20 cellular contexts compared by ENCODE assay signal in the genomic region with DNA sequence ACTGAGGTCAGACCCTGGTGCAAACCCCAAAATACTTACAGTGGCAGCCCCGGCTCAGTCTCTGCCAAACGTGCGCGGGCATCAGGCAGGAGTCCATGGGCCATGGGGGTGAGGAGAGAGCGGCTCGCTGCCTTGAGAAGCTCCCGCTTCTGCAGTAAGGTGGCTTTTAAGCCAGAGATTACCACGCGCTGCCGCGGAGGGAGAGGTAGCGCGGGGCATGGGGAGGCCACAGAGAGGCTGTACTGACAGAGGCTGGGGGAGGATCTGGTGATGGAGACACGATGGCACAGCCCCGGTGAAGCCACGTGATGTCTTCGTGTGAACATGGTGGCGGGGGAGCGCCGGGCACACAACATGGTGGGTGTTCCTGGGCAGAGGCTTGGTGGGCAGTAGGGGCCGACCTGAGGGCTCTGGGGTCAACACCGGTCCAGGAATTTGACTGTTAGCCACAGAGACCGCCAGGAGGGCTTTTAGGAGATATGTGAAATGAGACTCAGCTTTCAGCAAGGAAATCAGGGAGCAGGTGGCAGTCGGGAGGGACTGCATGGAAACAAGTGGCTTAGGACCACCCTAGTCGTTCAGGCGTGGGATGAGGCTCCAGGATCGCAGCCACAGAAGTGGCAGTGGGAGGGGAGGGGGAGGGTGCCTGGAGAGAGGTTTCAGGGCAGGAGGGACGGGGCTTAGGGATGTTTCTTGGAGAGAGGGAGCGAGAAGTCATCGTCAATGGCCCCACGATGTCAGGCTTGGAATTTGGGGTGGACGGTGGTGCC. TPM values are rescaled to one million over a fixed set of nuclear protein-coding genes. Genes with fewer than 3 reads are reported as not detected.
DNase-seq lines count a peak whose midpoint lies in the region; ATAC-seq lines count a peak whose summit lies in the region.
"Had no signal": no experiment of that assay in that cellular context is flagged by ENCODE, and none has a peak within 500 bp of the region (broad histone marks: within the 10 kb centered on the region; RNA-seq: fewer than 3 reads in every experiment).

No MANE protein-coding gene starts in this region.

- no peak overlapping the region for H2BK12ac ChIP-seq in neuronal stem cell (ENCODE audit: low read length)

- ATAC-seq in Right ventricle myocardium inferior (no peak), left cardiac atrium (no peak)

- H3K9ac ChIP-seq in neuronal stem cell (ENCODE audit: low read depth, low read length, poor library complexity) = no peak overlapping the region
- H3K9ac ChIP-seq: GM23248 had no signal

- peak overlapping the region; percentile 63 for H3K14ac ChIP-seq in neuronal stem cell (ENCODE audit: low read length)

- no peak overlapping the region for H2BK5ac ChIP-seq in neuronal stem cell (ENCODE audit: low read length)

- intact Hi-C loops in Right ventricle myocardium inferior (cut with DNase I) (no loop called here), left cardiac atrium (cut with DNase I) (no loop called here)

- peaks cover 6% of the 10 kb centered on the region in 2 donors for H3K4me1 ChIP-seq in neuronal stem cell (ENCODE audit: control insufficient read depth in 2 of 2, insufficient read depth in 1 of 2, low read depth in 1 of 2, low read length in 2 of 2)

- peak overlapping the region; percentile 41 for H2AK5ac ChIP-seq in neuronal stem cell (ENCODE audit: low read depth, low read length)

- H3K27me3 ChIP-seq in neuronal stem cell (ENCODE audit: control insufficient read depth in 3 of 3, insufficient read depth in 3 of 3, low read depth in 1 of 3, low read length in 3 of 3) = no peaks in the 10 kb centered on the region
- H3K27me3 ChIP-seq: BE2C had no signal

- H3K36me3 ChIP-seq in neuronal stem cell (replicated peaks in 1 of 2; ENCODE audit: control insufficient read depth in 2 of 2, insufficient read depth in 2 of 2, low read length in 2 of 2) = no peaks in the 10 kb centered on the region
- H3K36me3 ChIP-seq: BE2C had no signal

- peak; percentile 50 for DNase-seq in Right ventricle myocardium inferior (ENCODE audit: missing footprints)
- DNase-seq in left cardiac atrium = no peak
- peak; percentile 63 for DNase-seq in left kidney (ENCODE audit: low read depth, low spot score)
- no peak for DNase-seq in neuronal stem cell (ENCODE audit: low spot score)
- no peak for DNase-seq in activated CD4-positive, alpha-beta T cell treated with anti-CD3 and anti-CD28 coated beads for 48 hours
- no peak for DNase-seq in NCI-H524 treated with DMSO at 0.1 percent for 48 hours (lab: John Stamatoyannopoulos, UW)
- DNase-seq in SHP77 (lab: John Stamatoyannopoulos, UW) = no peak
- DNase-seq: ACHN; BE2C; C1 segment of cervical spinal cord; CD4-positive, CD25-positive, alpha-beta regulatory T cell; CD8-positive, alpha-beta memory T cell; COR-L47; DMS 273 treated with DMSO at 0.1 percent for 48 hours; DMS53; DND-41; EL; GM23248; HCEC 1CT had no signal

- no peak overlapping the region for H2BK120ac ChIP-seq in neuronal stem cell (ENCODE audit: low read depth, low read length)

- no peak overlapping the region for H3K4me2 ChIP-seq in neuronal stem cell (ENCODE audit: insufficient read depth, low read length, poor library complexity, severe bottlenecking)

- H3K27ac ChIP-seq in neuronal stem cell (replicated peaks; ENCODE audit: low read length) = no peak overlapping the region
- H3K27ac ChIP-seq: GM23248, HL-60 had no signal

- H2BK15ac ChIP-seq in neuronal stem cell (ENCODE audit: low read length) = no peak overlapping the region

- H4K91ac ChIP-seq in neuronal stem cell (ENCODE audit: low read depth, low read length, poor library complexity) = no peak overlapping the region

- peaks cover 6 to 12% of the 10 kb centered on the region in 2 donors for H3K9me3 ChIP-seq in neuronal stem cell (replicated peaks in 1 of 2; ENCODE audit: control insufficient read depth in 2 of 2, insufficient read depth in 1 of 2, low read depth in 1 of 2, low read length in 2 of 2)
- H3K9me3 ChIP-seq: BE2C had no signal

- H3K18ac ChIP-seq in neuronal stem cell (ENCODE audit: low read length) = peak overlapping the region; percentile 53

- no CpG with 5 or more reads among the region's 32 CpGs for WGBS in neuronal stem cell (ENCODE audit: extremely low coverage in 2 of 2, insufficient read length in 2 of 2, insufficient replicate concordance in 1 of 2), 2 donors

- H2AFZ ChIP-seq in neuronal stem cell (ENCODE audit: low read length) = no peak overlapping the region
- H2AFZ ChIP-seq: GM23248 had no signal

- no peak overlapping the region for H3K4ac ChIP-seq in neuronal stem cell (ENCODE audit: low read length)

- peaks cover 22% of the 10 kb centered on the region for H3K79me1 ChIP-seq in neuronal stem cell (ENCODE audit: low read depth, low read length)

- H3K23ac ChIP-seq in neuronal stem cell (ENCODE audit: low read depth, low read length, poor library complexity) = peak overlapping the region; percentile 44

- H4K8ac ChIP-seq in neuronal stem cell (ENCODE audit: low read depth, low read length) = no peak overlapping the region

- no peak overlapping the region for H3K4me3 ChIP-seq in neuronal stem cell (ENCODE audit: low read length in 2 of 2)
- H3K4me3 ChIP-seq: GM23248 had no signal

RNA-seq across cellular contexts. Expression of gene MCF2L, which starts 24.1 kb away (rescaled TPM):
- total RNA-seq in Right ventricle myocardium inferior (45.9 TPM), left cardiac atrium (10 to 100 TPM; 39.1 to 41.6 TPM)
- 20.8 TPM for polyA plus RNA-seq in neuronal stem cell (2013, experiment 1 of 2)
- 20.3 TPM for polyA plus RNA-seq in neuronal stem cell (2013, experiment 2 of 2)
- total RNA-seq: GM23248 had no signal
- polyA plus RNA-seq: GM23248 had no signal

Comparison
In these comparisons a context has a peak if more than half of its experiments do, and no peak if none do; other contexts are left out.
1. DNase-seq: peak in Right ventricle myocardium inferior (single experiment) and left kidney (single experiment); none in left cardiac atrium (single experiment), neuronal stem cell (single experiment), activated CD4-positive, alpha-beta T cell treated with anti-CD3 and anti-CD28 coated beads for 48 hours (single experiment), NCI-H524 treated with DMSO at 0.1 percent for 48 hours (single experiment) and SHP77 (0 of 2).